In the genomic region with DNA sequence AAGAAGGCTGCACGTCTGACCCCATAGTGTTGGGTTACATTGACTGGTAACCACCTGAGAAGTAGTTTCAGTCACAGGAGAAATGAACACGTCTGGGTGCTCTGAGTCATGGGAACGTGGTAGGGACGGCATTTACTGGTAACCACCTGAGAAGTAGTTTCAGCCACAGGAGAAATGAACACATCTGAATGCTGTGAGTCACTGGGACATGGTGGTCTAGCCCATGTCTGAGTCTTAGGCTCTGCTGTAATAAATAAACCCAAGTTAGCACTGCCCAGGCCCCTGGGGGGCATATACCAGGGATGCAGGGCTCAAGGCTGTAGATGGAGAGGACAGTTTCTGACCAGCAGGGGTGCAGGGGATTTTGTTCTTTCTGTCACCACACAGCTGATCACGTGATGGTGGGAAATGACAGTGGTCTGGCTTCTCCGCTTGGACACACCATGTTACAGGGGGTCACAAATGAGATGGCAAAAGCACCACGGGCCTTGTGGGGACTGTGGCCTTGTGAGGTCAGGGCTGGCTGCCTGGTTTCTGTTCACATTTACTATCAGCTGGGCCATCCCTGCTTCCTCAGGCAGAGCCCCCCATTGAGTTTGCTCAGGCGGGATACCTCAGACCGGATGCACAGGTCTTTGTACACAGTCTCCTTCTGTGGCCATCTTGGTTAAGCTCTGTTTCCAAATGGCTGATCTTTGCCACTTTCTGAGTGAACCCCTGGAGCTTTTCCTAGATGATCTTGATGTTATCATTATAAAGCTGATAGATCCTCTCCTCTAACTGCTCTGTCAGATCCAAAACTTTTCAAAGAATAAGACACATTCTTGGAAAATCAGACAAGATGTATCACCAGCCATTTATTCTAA, we compare ENCODE assay signal across 8 cellular contexts. TPM values are rescaled to one million over a fixed set of nuclear protein-coding genes. Genes with fewer than 3 reads are reported as not detected.
A peak's percentile ranks its signal among the peaks of the same experiment; 100 is the strongest.
DNase-seq lines count a peak whose midpoint lies in the region; ATAC-seq and TF ChIP-seq lines count a peak whose summit lies in the region.

No MANE protein-coding gene starts in this region.

- H4K5ac ChIP-seq in H9 (ENCODE audit: insufficient read length, low read depth, low read length): no peak overlapping the region

- H3K4me3 Mint-ChIP-seq in H9: no peak overlapping the region

- no peak overlapping the region for H2BK20ac ChIP-seq in H9 (ENCODE audit: low read depth, low read length, poor library complexity, severe bottlenecking)

- H4K20me1 ChIP-seq in OCI-LY3 (ENCODE audit: insufficient read depth, low read length): no peaks in the 10 kb centered on the region
- H4K20me1 ChIP-seq in H9 (ENCODE audit: control insufficient read depth, insufficient read depth, insufficient read length): no peaks in the 10 kb centered on the region

- no peak overlapping the region for H3K56ac ChIP-seq in H9 (ENCODE audit: insufficient read length, low read depth, low read length)

- peak overlapping the region; percentile 4; the same call in 1 of the 2 replicates for H3K4me3 ChIP-seq in OCI-LY3 (ENCODE audit: low read length)

- H2BK5ac ChIP-seq in H9 (ENCODE audit: insufficient read length, low read length): no peak overlapping the region

- H3K79me2 ChIP-seq in OCI-LY3 (ENCODE audit: low read length) (no peaks in the 10 kb centered on the region), H9 (ENCODE audit: insufficient read depth, low read length) (no peaks in the 10 kb centered on the region)

- H4K91ac ChIP-seq in H9 (ENCODE audit: insufficient read length, low read depth, low read length): no peak overlapping the region

- no peak overlapping the region for H3K18ac ChIP-seq in H9 (ENCODE audit: insufficient read length, low read depth, low read length)

- H3K23ac ChIP-seq in H9 (ENCODE audit: insufficient read length, low read depth, low read length): no peak overlapping the region

- DNase-seq in kidney tubule cell (ENCODE audit: low spot score): peak; percentile 99
- DNase-seq in NCI-H1048 (lab: John Stamatoyannopoulos, UW): no peak
- DNase-seq in NCI-H2107 treated with DMSO at 0.1 percent for 48 hours (lab: John Stamatoyannopoulos, UW; ENCODE audit: unreplicated experiment): no peak
- no peak for DNase-seq in H9
- DNase-seq in NOMO-1 treated with dmso at 0.1 percent for 144 hours (lab: John Stamatoyannopoulos, UW; ENCODE audit: unreplicated experiment): no peak

- no peaks in the 10 kb centered on the region for H3K4me1 Mint-ChIP-seq in H9

- H3K27me3 Mint-ChIP-seq in H9 (ENCODE audit: low read depth): peaks cover 19% of the 10 kb centered on the region

- H2BK12ac ChIP-seq in H9 (ENCODE audit: insufficient read length, low read depth, low read length): no peak overlapping the region

- no peak overlapping the region for H2AK5ac ChIP-seq in H9 (ENCODE audit: insufficient read length, low read length)

- H3K9ac ChIP-seq in OCI-LY3 (ENCODE audit: low read length): peak overlapping the region; percentile 89
- no peak overlapping the region for H3K9ac ChIP-seq in H9 (ENCODE audit: extremely low read depth, insufficient read length, low read length)

- H2AFZ ChIP-seq in OCI-LY3 (ENCODE audit: low read depth, low read length): 0 out of 2 replicates have a peak overlapping the region, but pooled peaks have one; percentile 15
- H2AFZ ChIP-seq in H9 (ENCODE audit: low read length): no peak overlapping the region

- H3T11ph ChIP-seq in H9 (ENCODE audit: low read length): no peak overlapping the region

- H3K36me3 Mint-ChIP-seq in H9 (ENCODE audit: insufficient read depth in 1 of 3, low read depth in 3 of 3): no peaks in the 10 kb centered on the region

- H3K27me3 ChIP-seq in OCI-LY3 (ENCODE audit: low read depth, low read length) (no peaks in the 10 kb centered on the region), H9 (ENCODE audit: insufficient read depth, low read length) (no peaks in the 10 kb centered on the region)

- H3K36me3 ChIP-seq in OCI-LY3 (replicated peaks; ENCODE audit: low read depth, low read length): peaks cover 24% of the 10 kb centered on the region

- H3K4me1 ChIP-seq in OCI-LY3 (ENCODE audit: low read length) (peaks cover 85% of the 10 kb centered on the region), H9 (ENCODE audit: insufficient read depth, low read length) (no peaks in the 10 kb centered on the region)

- WGBS in H9 (ENCODE audit: extremely low coverage, insufficient read length, low lambda C conversion rate): no CpG with 5 or more reads among the region's 9 CpGs

- H4K8ac ChIP-seq in H9 (replicated peaks; ENCODE audit: insufficient read length, low read depth, low read length): no peak overlapping the region

- no peak overlapping the region for H2BK15ac ChIP-seq in H9 (ENCODE audit: low read depth, low read length)

- no peaks in the 10 kb centered on the region for H3K79me1 ChIP-seq in H9 (ENCODE audit: insufficient read depth, low read depth, low read length, poor library complexity, severe bottlenecking)

- H3K23me2 ChIP-seq in H9 (ENCODE audit: insufficient read length, low read depth, low read length, poor library complexity, severe bottlenecking): no peaks in the 10 kb centered on the region

- no peak overlapping the region for H3K14ac ChIP-seq in H9 (ENCODE audit: insufficient read depth, low read length)

- no peak overlapping the region for H3K27ac Mint-ChIP-seq in H9

- H3K4ac ChIP-seq in H9 (ENCODE audit: low read depth, low read length): no peak overlapping the region

- no peaks in the 10 kb centered on the region for H3K9me3 Mint-ChIP-seq in H9

- peaks cover 14% of the 10 kb centered on the region for H3K9me3 ChIP-seq in OCI-LY3 (ENCODE audit: insufficient read depth, low read length)
- no peaks in the 10 kb centered on the region for H3K9me3 ChIP-seq in H9 (ENCODE audit: control insufficient read depth, low read depth, low read length)

- peak overlapping the region; percentile 97 for H3K27ac ChIP-seq in OCI-LY3 (ENCODE audit: low read length)
- no peak overlapping the region for H3K27ac ChIP-seq in H9 (ENCODE audit: insufficient read length, low read depth, low read length)

- TF ChIP-seq CTCF in OCI-LY3 (IDR thresholded peaks at IDR 0.05; ENCODE audit: low read depth, low read length): peak; percentile 17; the same call in 1 of the 2 replicates
- TF ChIP-seq CTCF in H9 (conservative IDR thresholded peaks at IDR 0.05): no peak

- H3K4me2 ChIP-seq in OCI-LY3 (ENCODE audit: low read length): peak overlapping the region; percentile 48
- no peak overlapping the region for H3K4me2 ChIP-seq in H9 (ENCODE audit: insufficient read depth, insufficient read length, low read length)

- H2BK120ac ChIP-seq in H9 (ENCODE audit: low read depth, low read length, poor library complexity, severe bottlenecking): no peak overlapping the region

- ATAC-seq in GM18519 (IDR thresholded peaks at IDR 0.05; ENCODE audit: low FRiP score, unreplicated experiment) (peak; percentile 95), GM21737 (IDR thresholded peaks at IDR 0.05; ENCODE audit: unreplicated experiment) (peak; percentile 90)

RNA-seq across cellular contexts. Expression of gene C12orf42, which starts 9.8 kb away (rescaled TPM):
- not detected in 2 replicates for total RNA-seq in H9 (2021)
